ENCODE assay signal across 1 cellular context in the genomic region with DNA sequence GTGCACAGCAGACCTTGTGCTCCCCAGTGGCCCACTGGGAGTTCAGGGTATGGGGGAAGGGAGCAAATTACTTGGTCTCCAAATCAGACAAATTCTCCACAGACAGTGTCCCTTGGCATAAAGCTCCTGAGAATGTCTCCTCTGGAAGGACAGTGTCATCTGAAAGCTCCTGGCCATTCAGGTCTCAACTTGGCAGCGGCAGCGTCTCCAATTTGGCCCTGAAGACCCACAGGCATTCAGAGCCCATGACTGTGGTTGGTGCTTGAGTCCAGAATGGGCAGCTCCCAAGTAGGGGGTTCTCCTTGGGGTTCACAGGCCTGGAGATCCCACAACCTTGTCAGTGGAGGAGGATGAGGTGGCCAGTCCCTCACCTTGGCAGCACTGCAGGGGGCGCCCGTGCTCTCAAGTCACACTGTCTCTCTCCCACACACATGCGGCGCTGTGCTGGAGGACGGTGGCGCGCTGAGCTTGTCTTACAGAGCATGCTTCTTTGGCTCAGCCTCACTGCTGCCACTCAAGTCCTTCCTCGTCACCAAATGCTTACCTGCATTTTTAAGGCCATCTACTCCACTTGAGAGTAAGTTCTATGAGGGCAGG.
TF ChIP-seq lines count a peak whose summit lies in the region.

No MANE protein-coding gene starts in this region.

TF ChIP-seq in HepG2, 621 proteins besides CTCF, POLR2A, EP300 and RAD21 (continued from another document):
- TF ChIP-seq, protein P1, sequence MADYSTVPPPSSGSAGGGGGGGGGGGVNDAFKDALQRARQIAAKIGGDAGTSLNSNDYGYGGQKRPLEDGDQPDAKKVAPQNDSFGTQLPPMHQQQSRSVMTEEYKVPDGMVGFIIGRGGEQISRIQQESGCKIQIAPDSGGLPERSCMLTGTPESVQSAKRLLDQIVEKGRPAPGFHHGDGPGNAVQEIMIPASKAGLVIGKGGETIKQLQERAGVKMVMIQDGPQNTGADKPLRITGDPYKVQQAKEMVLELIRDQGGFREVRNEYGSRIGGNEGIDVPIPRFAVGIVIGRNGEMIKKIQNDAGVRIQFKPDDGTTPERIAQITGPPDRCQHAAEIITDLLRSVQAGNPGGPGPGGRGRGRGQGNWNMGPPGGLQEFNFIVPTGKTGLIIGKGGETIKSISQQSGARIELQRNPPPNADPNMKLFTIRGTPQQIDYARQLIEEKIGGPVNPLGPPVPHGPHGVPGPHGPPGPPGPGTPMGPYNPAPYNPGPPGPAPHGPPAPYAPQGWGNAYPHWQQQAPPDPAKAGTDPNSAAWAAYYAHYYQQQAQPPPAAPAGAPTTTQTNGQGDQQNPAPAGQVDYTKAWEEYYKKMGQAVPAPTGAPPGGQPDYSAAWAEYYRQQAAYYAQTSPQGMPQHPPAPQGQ (CRISPR knock-in tag; IDR thresholded peaks at IDR 0.05; ENCODE audit: borderline replicate concordance) = no peak
- TF ChIP-seq MIER3 (CRISPR knock-in tag; IDR thresholded peaks at IDR 0.05; ENCODE audit: borderline replicate concordance) (no peak), KLF15 (CRISPR knock-in tag; IDR thresholded peaks at IDR 0.05; ENCODE audit: borderline replicate concordance) (no peak), ZBTB43 (CRISPR knock-in tag; conservative IDR thresholded peaks at IDR 0.05) (no peak), ZNF724P (CRISPR knock-in tag; IDR thresholded peaks at IDR 0.05; ENCODE audit: borderline replicate concordance) (no peak), ZNF709 (CRISPR knock-in tag; IDR thresholded peaks at IDR 0.05) (no peak), ARNTL (CRISPR knock-in tag; IDR thresholded peaks at IDR 0.05) (no peak), NFIC (IDR thresholded peaks at IDR 0.05; ENCODE audit: low read length) (no peak), ZSCAN29 (CRISPR knock-in tag; conservative IDR thresholded peaks at IDR 0.05) (no peak), ZNF292 (CRISPR knock-in tag; IDR thresholded peaks at IDR 0.05; ENCODE audit: borderline replicate concordance, low read depth) (no peak), PAXIP1 (CRISPR knock-in tag; conservative IDR thresholded peaks at IDR 0.05) (no peak), ZNF253 (CRISPR knock-in tag; IDR thresholded peaks at IDR 0.05; ENCODE audit: borderline replicate concordance) (no peak), MAF1 (CRISPR knock-in tag; IDR thresholded peaks at IDR 0.05; ENCODE audit: borderline replicate concordance) (no peak), FOXK1 (CRISPR knock-in tag; IDR thresholded peaks at IDR 0.05; ENCODE audit: borderline replicate concordance, low read depth) (no peak), NKX3-1 (CRISPR knock-in tag; IDR thresholded peaks at IDR 0.05) (no peak), CBX1 (IDR thresholded peaks at IDR 0.05; ENCODE audit: low read depth) (no peak), ERF (CRISPR knock-in tag; IDR thresholded peaks at IDR 0.05) (no peak), CENPX (CRISPR knock-in tag; IDR thresholded peaks at IDR 0.05) (no peak), HNRNPK (IDR thresholded peaks at IDR 0.05; ENCODE audit: low read depth, low read length, poor library complexity, severe bottlenecking) (no peak), ATF5 (CRISPR knock-in tag; IDR thresholded peaks at IDR 0.05; ENCODE audit: low read depth) (no peak), ZNF558 (CRISPR knock-in tag; IDR thresholded peaks at IDR 0.05; ENCODE audit: borderline replicate concordance) (no peak), SIX1 (CRISPR knock-in tag; IDR thresholded peaks at IDR 0.05; ENCODE audit: borderline replicate concordance) (no peak), SP1 (IDR thresholded peaks at IDR 0.05) (no peak), SP1 (CRISPR knock-in tag; IDR thresholded peaks at IDR 0.05) (no peak), KMT2B (CRISPR knock-in tag; IDR thresholded peaks at IDR 0.05) (peak; percentile 45; the same call in 1 of the 2 replicates), RBFOX2 (IDR thresholded peaks at IDR 0.05; ENCODE audit: low read depth, low read length) (no peak), ZFP82 (CRISPR knock-in tag; IDR thresholded peaks at IDR 0.05; ENCODE audit: borderline replicate concordance) (no peak), ZNF510 (CRISPR knock-in tag; IDR thresholded peaks at IDR 0.05; ENCODE audit: low read depth) (no peak)
- TF ChIP-seq, protein P2, sequence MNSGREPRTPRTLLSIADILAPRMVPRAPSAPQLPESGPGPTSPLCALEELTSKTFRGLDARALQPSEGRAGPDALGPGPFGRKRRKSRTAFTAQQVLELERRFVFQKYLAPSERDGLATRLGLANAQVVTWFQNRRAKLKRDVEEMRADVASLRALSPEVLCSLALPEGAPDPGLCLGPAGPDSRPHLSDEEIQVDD (CRISPR knock-in tag; IDR thresholded peaks at IDR 0.05; ENCODE audit: borderline replicate concordance) = no peak
TF ChIP-seq in HepG2: peak in this region for 37.
